Comparison of ENCODE assay signal across 8 cellular contexts in the genomic region with DNA sequence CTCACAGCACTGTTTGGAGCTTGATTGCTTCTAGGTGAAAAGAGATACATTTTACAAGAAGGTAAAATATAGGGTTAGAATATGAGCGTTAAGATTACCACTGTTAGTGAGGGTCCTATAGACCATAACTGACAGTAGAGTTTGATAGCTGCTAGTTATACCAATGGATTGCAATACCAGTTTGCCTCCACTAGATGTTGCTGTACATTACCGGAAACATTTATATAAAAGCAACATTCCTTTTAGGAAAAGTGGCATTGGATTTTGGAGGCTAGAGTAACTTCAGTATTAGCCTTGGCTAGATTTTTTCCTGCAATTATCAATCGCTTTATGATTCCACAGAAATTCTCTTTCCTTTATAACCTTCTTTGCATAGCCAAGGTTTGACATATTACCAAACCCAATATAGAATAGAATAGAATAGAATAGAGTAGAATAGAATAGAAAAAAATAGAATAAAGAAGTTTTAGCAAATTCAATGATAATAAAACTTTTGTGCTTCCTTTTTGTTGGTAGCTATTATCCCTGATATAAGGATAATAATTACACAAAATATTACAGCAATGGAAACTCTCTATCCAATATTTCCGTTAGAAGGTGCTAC.
DNase-seq lines count a peak whose midpoint lies in the region; ATAC-seq and TF ChIP-seq lines count a peak whose summit lies in the region.

No MANE protein-coding gene starts in this region.

- CTCF ChIA-PET in activated CD4-positive, alpha-beta memory T cell treated with anti-CD3 and anti-CD28 coated beads for 36 hours (lab: Charles Lee) = interaction anchor here (0.6 to 1.4 kb wide), 3 partner anchors 18 to 1245 kb away, joined by 3 to 7 read pairs (median 4); no protein-coding TSS in a partner anchor

- no peak overlapping the region for H2AFZ ChIP-seq in Loucy (ENCODE audit: low read length)

- intact Hi-C loops in activated CD4-positive, alpha-beta memory T cell treated with anti-CD3 and anti-CD28 coated beads for 36 hours (cut with micrococcal nuclease) = loop anchor here (10.0 kb wide), 1 partner anchor 1092 kb away; the partner anchor contains the start of gene ALCAM

- peak; percentile 86 for TF ChIP-seq CTCF in Loucy (conservative IDR thresholded peaks at IDR 0.05; ENCODE audit: low read length)
- TF ChIP-seq CTCF in WERI-Rb-1 (IDR thresholded peaks at IDR 0.05; ENCODE audit: low read depth, low read length) = peak; percentile 59

- H3K36me3 Mint-ChIP-seq in activated CD4-positive, alpha-beta memory T cell treated with anti-CD3 and anti-CD28 coated beads for 36 hours = no peaks in the 10 kb centered on the region

- H3K9me3 ChIP-seq in Loucy (ENCODE audit: insufficient read depth, low read depth, low read length) (no peaks in the 10 kb centered on the region), WERI-Rb-1 (ENCODE audit: severe bottlenecking) (peaks cover 9% of the 10 kb centered on the region)

- no peak overlapping the region for H3K4me2 ChIP-seq in Loucy (ENCODE audit: low read depth, low read length, poor library complexity, severe bottlenecking)

- POLR2A ChIA-PET in activated CD4-positive, alpha-beta memory T cell treated with anti-CD3 and anti-CD28 coated beads for 36 hours (lab: Charles Lee) = no interaction called here

- H3K4me3 ChIP-seq in Loucy (ENCODE audit: low read length, poor library complexity, severe bottlenecking) (no peak overlapping the region), WERI-Rb-1 (ENCODE audit: low read depth, low read length) (no peak overlapping the region)

- peaks cover 3% of the 10 kb centered on the region for H3K9me3 Mint-ChIP-seq in activated CD4-positive, alpha-beta memory T cell treated with anti-CD3 and anti-CD28 coated beads for 36 hours

- no peaks in the 10 kb centered on the region for H3K27me3 ChIP-seq in Loucy (ENCODE audit: insufficient read depth, low read length, poor library complexity, severe bottlenecking)
- no peaks in the 10 kb centered on the region for H3K27me3 ChIP-seq in WERI-Rb-1 (ENCODE audit: insufficient read depth, low read depth, severe bottlenecking)

- H3K4me1 ChIP-seq in Loucy (ENCODE audit: insufficient read depth, low read length, poor library complexity, severe bottlenecking) = no peaks in the 10 kb centered on the region

- H3K79me2 ChIP-seq in Loucy (ENCODE audit: insufficient read depth, low read length) = no peaks in the 10 kb centered on the region

- in situ Hi-C loops in ACHN (cut with HindIII; ENCODE audit: low pct_ligation_motif_present, low pct_unique_long_range_greater_than_20kb, low sequenced_read_pairs) = no loop called here

- peak; percentile 57 for DNase-seq in ACHN
- no peak for DNase-seq in WERI-Rb-1
- DNase-seq in left lobe of liver (ENCODE audit: low spot score) = no peak
- DNase-seq in activated CD4-positive, alpha-beta memory T cell treated with anti-CD3 and anti-CD28 coated beads for 36 hours = no peak
- no peak for DNase-seq in cerebellum (ENCODE audit: low spot score)

- H3K9ac ChIP-seq in Loucy (ENCODE audit: low read depth, low read length, poor library complexity, severe bottlenecking) = no peak overlapping the region

- no peaks in the 10 kb centered on the region for H3K27me3 Mint-ChIP-seq in activated CD4-positive, alpha-beta memory T cell treated with anti-CD3 and anti-CD28 coated beads for 36 hours

- ATAC-seq in GM18868 (IDR thresholded peaks at IDR 0.05; ENCODE audit: unreplicated experiment) = peak; percentile 80
- peak; percentile 72 for ATAC-seq in left lobe of liver
- ATAC-seq in HG02642 (IDR thresholded peaks at IDR 0.05; ENCODE audit: poor library complexity, unreplicated experiment) = no peak

- H3K4me1 Mint-ChIP-seq in activated CD4-positive, alpha-beta memory T cell treated with anti-CD3 and anti-CD28 coated beads for 36 hours (ENCODE audit: low read depth) = no peaks in the 10 kb centered on the region

- no peaks in the 10 kb centered on the region for H3F3A ChIP-seq in Loucy (ENCODE audit: low read depth)

- H4K20me1 ChIP-seq in Loucy (ENCODE audit: insufficient read depth, low read length, poor library complexity, severe bottlenecking) = no peaks in the 10 kb centered on the region

- no peak overlapping the region for H3K27ac Mint-ChIP-seq in activated CD4-positive, alpha-beta memory T cell treated with anti-CD3 and anti-CD28 coated beads for 36 hours

- H3K36me3 ChIP-seq in Loucy (ENCODE audit: insufficient read depth, low read length) (no peaks in the 10 kb centered on the region), WERI-Rb-1 (no peaks in the 10 kb centered on the region)

- H3K4me3 Mint-ChIP-seq in activated CD4-positive, alpha-beta memory T cell treated with anti-CD3 and anti-CD28 coated beads for 36 hours = no peak overlapping the region

- no peaks in the 10 kb centered on the region for H3K9me2 ChIP-seq in Loucy (replicated peaks; ENCODE audit: low read depth, low read length)

- H3K27ac ChIP-seq in WERI-Rb-1 = no peak overlapping the region
